8 cellular contexts compared by ENCODE assay signal in genomic region chr10:89389254-89389653, GRCh38. TPM values are rescaled to one million over a fixed set of nuclear protein-coding genes. Genes with fewer than 3 reads are reported as not detected.
DNase-seq lines count a peak whose midpoint lies in the region; ATAC-seq and TF ChIP-seq lines count a peak whose summit lies in the region.

No MANE protein-coding gene starts in this region.

- no peak overlapping the region for H3K27ac ChIP-seq in breast epithelium

- H3K4me1 Mint-ChIP-seq in neural crest cell = peaks cover 14% of the 10 kb centered on the region

- H3K4me1 ChIP-seq in breast epithelium = no peaks in the 10 kb centered on the region

- DNase-seq in EH (ENCODE audit: low read depth) = peak; percentile 61
- DNase-seq in KG1 (lab: John Stamatoyannopoulos, UW) = peak; percentile 11
- DNase-seq in breast epithelium (ENCODE audit: low spot score in 2 of 2) = no peak
- no peak for DNase-seq in neural crest cell (ENCODE audit: low read depth, low spot score)
- no peak for DNase-seq in stimulated activated CD4-positive, alpha-beta T cell treated with anti-CD3 and anti-CD28 coated beads, Interleukin-1b, Interleukin-23, amount 100 ng/mL, for 48 hours
- no peak for DNase-seq in stimulated activated naive CD4-positive, alpha-beta T cell treated with Interleukin-2 at 50 U/mL for 16 hours (lab: John Stamatoyannopoulos, UW)

- no peak overlapping the region for H3K4me3 ChIP-seq in breast epithelium

- H3K36me3 Mint-ChIP-seq in neural crest cell (ENCODE audit: low read depth) = no peaks in the 10 kb centered on the region

- H3K36me3 ChIP-seq in breast epithelium = no peaks in the 10 kb centered on the region

- ATAC-seq in GM21529 (IDR thresholded peaks at IDR 0.05; ENCODE audit: unreplicated experiment) (no peak), GM21825 (IDR thresholded peaks at IDR 0.05; ENCODE audit: unreplicated experiment) (no peak)

- no peaks in the 10 kb centered on the region for H3K9me3 ChIP-seq in breast epithelium

- intact Hi-C loops in breast epithelium (cut with DNase I; ENCODE audit: low total_unique reads) = no loop called here

- no peak overlapping the region for H3K4me3 Mint-ChIP-seq in neural crest cell

- no peaks in the 10 kb centered on the region for H3K9me3 Mint-ChIP-seq in neural crest cell

- H3K27me3 ChIP-seq in breast epithelium = no peaks in the 10 kb centered on the region

- no peaks in the 10 kb centered on the region for H3K27me3 Mint-ChIP-seq in neural crest cell (ENCODE audit: low read depth)

- TF ChIP-seq CTCF in breast epithelium (IDR thresholded peaks at IDR 0.05) (peak in 2 of 3 donors; percentile 17 to 26), neural crest cell (conservative IDR thresholded peaks at IDR 0.05) (peak; percentile 41)

- H3K27ac Mint-ChIP-seq in neural crest cell (ENCODE audit: unreplicated experiment) = no peak overlapping the region

- no peak for TF ChIP-seq POLR2A in breast epithelium (IDR thresholded peaks at IDR 0.05)

RNA-seq across cellular contexts. Expression of gene IFIT1, which starts 3.2 kb away (rescaled TPM):
- total RNA-seq in breast epithelium (10 to 100 TPM; 10.2 to 13.9 (median 11.4) TPM), neural crest cell (2.2 and 2.4 TPM in 2 replicates)

RNA-seq across cellular contexts. Expression of gene IFIT1B, which starts 11.4 kb away (rescaled TPM):
- total RNA-seq in breast epithelium = not detected
- total RNA-seq in neural crest cell = not detected in 2 replicates

RNA-seq across cellular contexts. Expression of gene IFIT5, which starts 25.1 kb away (rescaled TPM):
- total RNA-seq in breast epithelium = 10 to 100 TPM; 13.8 to 19.7 (median 16.0) TPM
- total RNA-seq in neural crest cell = 12.9 and 13.9 TPM in 2 replicates

Comparison
In these comparisons a context has a peak if more than half of its experiments do, and no peak if none do; other contexts are left out.
1. DNase-seq: peak in EH (single experiment) and KG1 (single experiment); none in breast epithelium (0 of 2), neural crest cell (single experiment), stimulated activated CD4-positive, alpha-beta T cell treated with anti-CD3 and anti-CD28 coated beads, Interleukin-1b, Interleukin-23, amount 100 ng/mL, for 48 hours (single experiment) and stimulated activated naive CD4-positive, alpha-beta T cell treated with Interleukin-2 at 50 U/mL for 16 hours (single experiment).